In genomic region chr17:38435795-38436194, GRCh38 we compare ENCODE assay signal across 19 cellular contexts. TPM values are rescaled to one million over a fixed set of nuclear protein-coding genes. Genes with fewer than 3 reads are reported as not detected.
DNase-seq lines count a peak whose midpoint lies in the region; ATAC-seq and TF ChIP-seq lines count a peak whose summit lies in the region.
"Had no signal": no experiment of that assay in that cellular context is flagged by ENCODE, and none has a peak within 500 bp of the region (broad histone marks: within the 10 kb centered on the region; RNA-seq: fewer than 3 reads in every experiment).

No MANE protein-coding gene starts in this region.

- peaks cover 14% of the 10 kb centered on the region for H4K20me1 ChIP-seq in GM23338 (replicated peaks; ENCODE audit: insufficient read depth)

- no peaks in the 10 kb centered on the region for H3K9me2 ChIP-seq in GM23338 (ENCODE audit: insufficient read depth)

- no peak overlapping the region for H2AFZ ChIP-seq in GM23338
- H2AFZ ChIP-seq: GM23248 had no signal

- H3K4me3 ChIP-seq in GM23338 (no peak overlapping the region), endodermal cell (ENCODE audit: low read length) (no peak overlapping the region), stomach smooth muscle (ENCODE audit: low read length in 2 of 2) (no peak overlapping the region)
- H3K4me3 ChIP-seq: A549, GM23248, SJCRH30 had no signal

- H3K4me2 ChIP-seq in GM23338: 0 out of 2 replicates have a peak overlapping the region, but pooled peaks have one; percentile 32
- H3K4me2 ChIP-seq: A549 had no signal

- H3K4me1 ChIP-seq in GM23338 (ENCODE audit: insufficient read depth) (peaks cover 34% of the 10 kb centered on the region), endodermal cell (ENCODE audit: control insufficient read depth, insufficient read depth, low read length) (no peaks in the 10 kb centered on the region), stomach smooth muscle (ENCODE audit: control insufficient read depth, insufficient read depth, low read length) (peaks cover 23% of the 10 kb centered on the region)
- H3K4me1 ChIP-seq: SJCRH30 had no signal

- H3K27ac Mint-ChIP-seq in GM23338 (peak overlapping the region; percentile 19; the same call in 1 of the 2 replicates), WTC11 (peak overlapping the region; percentile 65; the same call in 1 of the 2 replicates), endodermal cell (peak overlapping the region; percentile 42), chondrocyte (ENCODE audit: unreplicated experiment) (no peak overlapping the region)
- H3K27ac Mint-ChIP-seq in activated CD8-positive, alpha-beta T cell treated with anti-CD3 and anti-CD28 coated beads for 36 hours: no peak overlapping the region

- POLR2A ChIA-PET in WTC11 (lab: Charles Lee): no interaction called here
- POLR2A ChIA-PET in activated CD8-positive, alpha-beta T cell treated with anti-CD3 and anti-CD28 coated beads for 36 hours (lab: Charles Lee): no interaction called here

- peaks cover 24% of the 10 kb centered on the region for H3K36me3 Mint-ChIP-seq in GM23338 (ENCODE audit: low read depth)
- H3K36me3 Mint-ChIP-seq in WTC11: no peaks in the 10 kb centered on the region
- H3K36me3 Mint-ChIP-seq in endodermal cell (ENCODE audit: low read depth): no peaks in the 10 kb centered on the region
- H3K36me3 Mint-ChIP-seq in activated CD8-positive, alpha-beta T cell treated with anti-CD3 and anti-CD28 coated beads for 36 hours (ENCODE audit: low read depth): no peaks in the 10 kb centered on the region
- peaks cover 6% of the 10 kb centered on the region for H3K36me3 Mint-ChIP-seq in chondrocyte (ENCODE audit: low read depth)

- no peaks in the 10 kb centered on the region; the same call in 2 of the 3 replicates for H3K9me3 Mint-ChIP-seq in GM23338
- no peaks in the 10 kb centered on the region for H3K9me3 Mint-ChIP-seq in WTC11
- no peaks in the 10 kb centered on the region for H3K9me3 Mint-ChIP-seq in endodermal cell
- H3K9me3 Mint-ChIP-seq in activated CD8-positive, alpha-beta T cell treated with anti-CD3 and anti-CD28 coated beads for 36 hours: no peaks in the 10 kb centered on the region
- H3K9me3 Mint-ChIP-seq in chondrocyte (ENCODE audit: low read depth): no peaks in the 10 kb centered on the region

- ATAC-seq in GM23338 (peak; percentile 36), WTC11 (peak; percentile 25; the same call in 1 of the 2 replicates), HG03280 (IDR thresholded peaks at IDR 0.05; ENCODE audit: unreplicated experiment) (no peak)
- ATAC-seq in activated CD8-positive, alpha-beta T cell treated with anti-CD3 and anti-CD28 coated beads for 36 hours: no peak
- ATAC-seq: A549 had no signal

- no peak overlapping the region for H3K9ac ChIP-seq in endodermal cell (ENCODE audit: extremely low read depth, low read length, poor library complexity, severe bottlenecking)
- H3K9ac ChIP-seq in stomach smooth muscle (ENCODE audit: low read length in 2 of 2): no peak overlapping the region
- H3K9ac ChIP-seq: GM23248 had no signal

- H3F3A ChIP-seq in GM23338 (replicated peaks; ENCODE audit: low read depth): peaks cover 12% of the 10 kb centered on the region

- no peaks in the 10 kb centered on the region for H3K27me3 ChIP-seq in GM23338 (ENCODE audit: insufficient read depth)
- no peaks in the 10 kb centered on the region for H3K27me3 ChIP-seq in endodermal cell (ENCODE audit: control insufficient read depth, insufficient read depth, low read length, poor library complexity, severe bottlenecking)
- no peaks in the 10 kb centered on the region for H3K27me3 ChIP-seq in stomach smooth muscle (ENCODE audit: control insufficient read depth in 1 of 2, insufficient read depth in 2 of 2, low read length in 2 of 2)
- H3K27me3 ChIP-seq: SJCRH30 had no signal

- 82 to 90% methylated on average over 2 to 9 of the region's 9 CpGs for WGBS in endodermal cell (ENCODE audit: insufficient coverage in 1 of 2, insufficient read length in 1 of 2), 2 experiments

- H3K9me3 ChIP-seq in endodermal cell (ENCODE audit: control insufficient read depth, low read length) (no peaks in the 10 kb centered on the region), stomach smooth muscle (ENCODE audit: control insufficient read depth in 2 of 2, low read length in 2 of 2) (no peaks in the 10 kb centered on the region)
- H3K9me3 ChIP-seq: A549, SJCRH30 had no signal

- H3K4me3 Mint-ChIP-seq in GM23338: no peak overlapping the region
- H3K4me3 Mint-ChIP-seq in WTC11: no peak overlapping the region
- H3K4me3 Mint-ChIP-seq in endodermal cell: no peak overlapping the region
- no peak overlapping the region for H3K4me3 Mint-ChIP-seq in activated CD8-positive, alpha-beta T cell treated with anti-CD3 and anti-CD28 coated beads for 36 hours
- H3K4me3 Mint-ChIP-seq in chondrocyte (ENCODE audit: unreplicated experiment): no peak overlapping the region

- H3K27ac ChIP-seq in GM23338 (ENCODE audit: low read depth) (no peak overlapping the region), endodermal cell (ENCODE audit: low read depth, low read length) (no peak overlapping the region), stomach smooth muscle (ENCODE audit: low read length) (peak overlapping the region; percentile 37)
- H3K27ac ChIP-seq: A549, C4-2B, GM23248, HL-60, SJCRH30 had no signal

- intact Hi-C loops in activated CD8-positive, alpha-beta T cell treated with anti-CD3 and anti-CD28 coated beads for 36 hours (cut with micrococcal nuclease): no loop called here

- no peak for TF ChIP-seq CTCF in GM23338 (conservative IDR thresholded peaks at IDR 0.05; ENCODE audit: low read depth in 2 of 2)
- TF ChIP-seq CTCF in WTC11 (IDR thresholded peaks at IDR 0.05): no peak
- no peak for TF ChIP-seq CTCF in endodermal cell (conservative IDR thresholded peaks at IDR 0.05)
- no peak for TF ChIP-seq CTCF in activated CD8-positive, alpha-beta T cell treated with anti-CD3 and anti-CD28 coated beads for 36 hours (IDR thresholded peaks at IDR 0.05)
- TF ChIP-seq CTCF in chondrocyte (IDR thresholded peaks at IDR 0.05): no peak

- H3K27me3 Mint-ChIP-seq in GM23338 (ENCODE audit: insufficient read depth, low read depth, poor library complexity) (peaks cover 9% of the 10 kb centered on the region), WTC11 (ENCODE audit: low read depth) (no peaks in the 10 kb centered on the region), endodermal cell (ENCODE audit: insufficient read depth) (no peaks in the 10 kb centered on the region), chondrocyte (ENCODE audit: low read depth) (no peaks in the 10 kb centered on the region)
- no peaks in the 10 kb centered on the region for H3K27me3 Mint-ChIP-seq in activated CD8-positive, alpha-beta T cell treated with anti-CD3 and anti-CD28 coated beads for 36 hours

- CTCF ChIA-PET in WTC11 (lab: Charles Lee): interaction anchor here (0.8 to 2.1 kb wide), 3 partner anchors 9 to 74 kb away, joined by 4 to 12 read pairs (median 9); no protein-coding TSS in a partner anchor
- CTCF ChIA-PET in activated CD8-positive, alpha-beta T cell treated with anti-CD3 and anti-CD28 coated beads for 36 hours (lab: Charles Lee): interaction anchor here (1.9 kb wide), 1 partner anchor 12 kb away, joined by 6 read pairs; no protein-coding TSS in a partner anchor

- DNase-seq in GM23338 (ENCODE audit: low spot score) (no peak), WTC11 (ENCODE audit: low spot score) (no peak), endodermal cell (peak; percentile 60), inferior parietal cortex (ENCODE audit: extremely low spot score) (no peak), chondrocyte (ENCODE audit: low spot score) (no peak)
- no peak for DNase-seq in activated CD8-positive, alpha-beta T cell treated with anti-CD3 and anti-CD28 coated beads for 36 hours
- DNase-seq: DMS 273 treated with DMSO at 0.1 percent for 48 hours, GDM1, GM23248, NCI-H1417, NCI-H187 treated with DMSO at 0.1 percent for 48 hours, NCI-H446 treated with DMSO at 0.1 percent for 48 hours, RPMI8226, SJCRH30 had no signal

- peaks cover 99% of the 10 kb centered on the region for H3K79me2 ChIP-seq in GM23338 (replicated peaks; ENCODE audit: insufficient read depth)

- no peaks in the 10 kb centered on the region; the same call in 1 of the 2 replicates for H3K36me3 ChIP-seq in GM23338 (ENCODE audit: insufficient read depth)
- H3K36me3 ChIP-seq in endodermal cell (ENCODE audit: control insufficient read depth, insufficient read depth, low read length): no peaks in the 10 kb centered on the region
- no peaks in the 10 kb centered on the region for H3K36me3 ChIP-seq in stomach smooth muscle (ENCODE audit: control insufficient read depth in 2 of 2, insufficient read depth in 2 of 2, low read length in 2 of 2)
- H3K36me3 ChIP-seq: SJCRH30 had no signal

- H3K4me1 Mint-ChIP-seq in GM23338 (peaks cover 61% of the 10 kb centered on the region), WTC11 (peaks cover 60% of the 10 kb centered on the region), endodermal cell (no peaks in the 10 kb centered on the region), chondrocyte (ENCODE audit: low read depth) (peaks cover 42% of the 10 kb centered on the region)
- H3K4me1 Mint-ChIP-seq in activated CD8-positive, alpha-beta T cell treated with anti-CD3 and anti-CD28 coated beads for 36 hours (ENCODE audit: low read depth): no peaks in the 10 kb centered on the region

TF ChIP-seq in WTC11, 78 proteins besides CTCF, POLR2A, EP300 and RAD21 (continues in another document):
- TF ChIP-seq SMAD3 (CRISPR knock-in tag; IDR thresholded peaks at IDR 0.05; ENCODE audit: borderline replicate concordance): no peak
- no peak for TF ChIP-seq RELA (CRISPR knock-in tag; IDR thresholded peaks at IDR 0.05; ENCODE audit: borderline replicate concordance)
- TF ChIP-seq ZNF232 (CRISPR knock-in tag; IDR thresholded peaks at IDR 0.05): no peak
- TF ChIP-seq HMGA2 (CRISPR knock-in tag; IDR thresholded peaks at IDR 0.05): no peak

RNA-seq across cellular contexts. Expression of gene ARHGAP23, which starts 7.5 kb away (rescaled TPM):
- 116 and 150 TPM in 2 replicates for total RNA-seq in GM23338 (2014; rRNA removed; shearing (Covaris generic))
- polyA plus RNA-seq in GM23338 (2016; fragmentation: Nextera tagmentation; extraction: Ambion mirVana): 21.4 and 24.1 TPM in 2 replicates
- total RNA-seq in WTC11 (2021): 49.1 to 66.0 TPM (median 56.6 TPM) in 3 replicates
- total RNA-seq in endodermal cell: 10 to 100 TPM in 1 of 2 donors, 1 to 10 TPM in 1; 9.4 to 18.0 TPM
- polyA plus RNA-seq in endodermal cell (2013, experiment 1 of 2): 22.0 TPM
- polyA plus RNA-seq in endodermal cell (2013, experiment 2 of 2): 12.8 TPM
- under 1 TPM; 0.40 to 0.47 TPM for total RNA-seq in activated CD8-positive, alpha-beta T cell treated with anti-CD3 and anti-CD28 coated beads for 36 hours
- total RNA-seq in chondrocyte: 109 to 165 TPM (median 157 TPM) in 3 replicates

Comparison
In these comparisons a context has a peak if more than half of its experiments do, and no peak if none do; other contexts are left out.
1. ATAC-seq: peak in GM23338 (single experiment) and WTC11 (single experiment); none in activated CD8-positive, alpha-beta T cell treated with anti-CD3 and anti-CD28 coated beads for 36 hours (single experiment) and HG03280 (single experiment).
2. H3K27ac Mint-ChIP-seq: peak in GM23338 (single experiment), WTC11 (single experiment) and endodermal cell (single experiment); none in activated CD8-positive, alpha-beta T cell treated with anti-CD3 and anti-CD28 coated beads for 36 hours (single experiment) and chondrocyte (single experiment).
3. RNA of gene ARHGAP23, which starts 7.5 kb away (total RNA-seq): 109 to 165 TPM in chondrocyte, 116 to 150 TPM in GM23338, 49.1 to 66.0 TPM in WTC11 and 9.4 to 18.0 TPM in endodermal cell; 0.40 to 0.47 TPM in activated CD8-positive, alpha-beta T cell treated with anti-CD3 and anti-CD28 coated beads for 36 hours; every median in the first group is over 4 times any median in the second.